31 cellular contexts compared by ENCODE assay signal in the genomic region with DNA sequence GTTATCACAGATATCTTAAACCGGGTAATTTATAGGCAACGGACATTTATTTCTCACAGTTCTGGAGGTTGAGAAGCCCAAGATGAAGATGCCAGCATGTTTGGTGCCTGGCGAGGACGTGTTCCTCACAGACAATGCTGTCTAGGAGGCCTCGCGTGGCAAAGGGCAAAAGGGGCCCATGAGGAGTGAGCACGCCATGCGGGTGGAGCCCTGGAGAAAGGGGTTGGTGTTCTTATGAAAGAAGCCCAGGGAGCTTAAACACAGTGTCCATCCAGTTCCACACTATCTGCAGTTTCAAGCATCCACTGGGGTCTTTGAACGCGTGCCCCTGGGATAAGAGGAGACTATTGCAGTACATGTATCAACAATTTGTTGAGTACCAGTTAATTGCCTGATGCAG.
"Had no signal": no experiment of that assay in that cellular context is flagged by ENCODE, and none has a peak within 500 bp of the region (broad histone marks: within the 10 kb centered on the region; RNA-seq: fewer than 3 reads in every experiment).

No MANE protein-coding gene starts in this region.

- H3K27ac ChIP-seq: epithelial cell of prostate, gastroesophageal sphincter, heart left ventricle, hepatocyte, left lung, neural progenitor cell, ovary, prostate gland, right lobe of liver, stomach, thyroid gland had no signal

- H3K4me2 ChIP-seq: hepatocyte, neural progenitor cell had no signal

- H3K4me3 ChIP-seq: gastroesophageal sphincter, heart left ventricle, hepatocyte, left lung, mucosa of descending colon, neural progenitor cell, ovary, prostate gland, right lobe of liver, smooth muscle cell, stomach, thyroid gland had no signal

- H3K36me3 Mint-ChIP-seq: mesothelial cell of epicardium; naive B cell; natural killer cell treated with Interleukin-12 subunit alpha and Interleukin-12 subunit beta and Interleukin-15 and Interleukin-18, amount 100 ng/mL, for 72 hours; neural progenitor cell had no signal

- H3K9ac ChIP-seq: neural progenitor cell had no signal

- DNase-seq: central memory CD4-positive, alpha-beta T cell; effector CD8-positive, alpha-beta T cell; endodermal cell; foreskin fibroblast; heart left ventricle; left cardiac atrium; left lung; mesenchymal stem cell; mucosa of descending colon; naive B cell; nucleus accumbens; ovary; right lobe of liver; stimulated activated CD4-positive, alpha-beta T cell treated with anti-CD3 and anti-CD28 coated beads, Interleukin-12 subunit alpha, Interleukin-12 subunit beta, amount 100 ng/mL, for 4 hours; stimulated activated CD4-positive, alpha-beta T cell treated with anti-CD3 and anti-CD28 coated beads, Interleukin-1b, Interleukin-23, amount 100 ng/mL, for 48 hours; stimulated activated CD4-positive, alpha-beta T cell treated with anti-CD3 and anti-CD28 coated beads, Interleukin-4, amount 100 ng/mL, for 1 hour; stimulated activated CD8-positive, alpha-beta memory T cell treated with anti-CD3 and anti-CD28 coated beads, Interleukin-4, amount 100 ng/mL, for 48 hours; stimulated activated naive CD4-positive, alpha-beta T cell; stomach; trophoblast cell had no signal

- H3K9me3 Mint-ChIP-seq: dendritic cell treated with granulocyte-macrophage colony-stimulating factor and Interleukin-4, amounts not matched to agents 40 ng/mL and 50 ng/mL, for 4 days; endodermal cell; natural killer cell treated with Interleukin-12 subunit alpha and Interleukin-12 subunit beta and Interleukin-15 and Interleukin-18, amount 100 ng/mL, for 72 hours; neural progenitor cell had no signal

- H3K4me3 Mint-ChIP-seq: dendritic cell treated with granulocyte-macrophage colony-stimulating factor and Interleukin-4, amounts not matched to agents 40 ng/mL and 50 ng/mL, for 4 days; endodermal cell; mesothelial cell of epicardium; naive B cell; natural killer cell treated with Interleukin-12 subunit alpha and Interleukin-12 subunit beta and Interleukin-15 and Interleukin-18, amount 100 ng/mL, for 72 hours; neural progenitor cell had no signal

- ATAC-seq: esophagus mucosa; gastroesophageal sphincter; heart left ventricle; left cardiac atrium; left lung; mucosa of descending colon; natural killer cell treated with Interleukin-12 subunit alpha and Interleukin-12 subunit beta and Interleukin-15 and Interleukin-18, amount 100 ng/mL, for 72 hours; right lobe of liver had no signal

- H3K4me1 Mint-ChIP-seq: endodermal cell, naive B cell had no signal

- H3K36me3 ChIP-seq: gastroesophageal sphincter, heart left ventricle, left lung, neural progenitor cell, ovary, prostate gland, right lobe of liver, stomach, thyroid gland had no signal

- H2AFZ ChIP-seq: hepatocyte, neural progenitor cell had no signal

- H3K27me3 Mint-ChIP-seq: dendritic cell treated with granulocyte-macrophage colony-stimulating factor and Interleukin-4, amounts not matched to agents 40 ng/mL and 50 ng/mL, for 4 days had no signal

- H3K27ac Mint-ChIP-seq: dendritic cell treated with granulocyte-macrophage colony-stimulating factor and Interleukin-4, amounts not matched to agents 40 ng/mL and 50 ng/mL, for 4 days; endodermal cell; mesothelial cell of epicardium; natural killer cell treated with Interleukin-12 subunit alpha and Interleukin-12 subunit beta and Interleukin-15 and Interleukin-18, amount 100 ng/mL, for 72 hours; neural progenitor cell had no signal

- H3K4me1 ChIP-seq: gastroesophageal sphincter, left lung, prostate gland, right lobe of liver had no signal

- H3K79me2 ChIP-seq: hepatocyte had no signal

- H3K27me3 ChIP-seq: gastroesophageal sphincter, heart left ventricle, hepatocyte, left lung, neural progenitor cell, ovary, right lobe of liver, stomach, thyroid gland had no signal

- H3K9me3 ChIP-seq: gastroesophageal sphincter, heart left ventricle, left lung, mucosa of descending colon, ovary, prostate gland, right lobe of liver, stomach, thyroid gland had no signal
